23 cellular contexts compared by ENCODE assay signal in genomic region chr1:208111646-208112200, GRCh38.
A peak's percentile ranks its signal among the peaks of the same experiment; 100 is the strongest.
DNase-seq lines count a peak whose midpoint lies in the region; ATAC-seq, FAIRE-seq and TF ChIP-seq lines count a peak whose summit lies in the region.
"Had no signal": no experiment of that assay in that cellular context is flagged by ENCODE, and none has a peak within 500 bp of the region (broad histone marks: within the 10 kb centered on the region; RNA-seq: fewer than 3 reads in every experiment).

No MANE protein-coding gene starts in this region.

- H3K27ac Mint-ChIP-seq in HFFc6: peak overlapping the region; percentile 5; the same call in 1 of the 2 replicates
- H3K27ac Mint-ChIP-seq in nephron progenitor cell: peak overlapping the region; percentile 76
- H3K27ac Mint-ChIP-seq: CD4-positive, alpha-beta memory T cell had no signal

- H3K4me1 Mint-ChIP-seq in HFFc6 (ENCODE audit: low read depth) (peaks cover 55% of the 10 kb centered on the region), nephron progenitor cell (peaks cover 44% of the 10 kb centered on the region)
- H3K4me1 Mint-ChIP-seq: CD4-positive, alpha-beta memory T cell had no signal

- H3K4me1 ChIP-seq in A549 (peaks cover 13% of the 10 kb centered on the region), SJCRH30 (peaks cover 52% of the 10 kb centered on the region), ovary (ENCODE audit: insufficient read depth) (no peaks in the 10 kb centered on the region), spleen (no peaks in the 10 kb centered on the region)

- CTCF ChIA-PET in A549 (lab: Yijun Ruan, JAX): interaction anchor here (1.0 to 3.9 kb wide), 5 partner anchors 18 to 141 kb away, joined by 3 to 28 read pairs (median 9); partner anchors contain the start of gene PLXNA2

- FAIRE-seq in A549 (lab: Jason Lieb, UNC): no peak
- FAIRE-seq: GM12891, H54, HepG2 had no signal

- intact Hi-C loops in ovary (cut with DNase I): no loop called here
- intact Hi-C loops in spleen (cut with DNase I; ENCODE audit: low total_unique reads): no loop called here

- H3K27me3 Mint-ChIP-seq in HFFc6 (ENCODE audit: insufficient read depth) (peaks cover 5% of the 10 kb centered on the region), nephron progenitor cell (ENCODE audit: low read depth, poor library complexity) (peaks cover 14% of the 10 kb centered on the region)

- TF ChIP-seq CTCF in A549 (IDR thresholded peaks at IDR 0.05): no peak
- no peak for TF ChIP-seq CTCF in HFFc6 (IDR thresholded peaks at IDR 0.05)
- TF ChIP-seq CTCF in nephron progenitor cell (IDR thresholded peaks at IDR 0.05): no peak
- TF ChIP-seq CTCF in ovary (IDR thresholded peaks at IDR 0.05): no peak
- no peak for TF ChIP-seq CTCF in spleen (IDR thresholded peaks at IDR 0.05 in 8 of 11, conservative IDR thresholded peaks at IDR 0.05 in 3 of 11)

- TF ChIP-seq RAD21 in A549 (conservative IDR thresholded peaks at IDR 0.05 in 1 of 2, IDR thresholded peaks at IDR 0.05 in 1 of 2): no peak

- H3K4me3 ChIP-seq in A549 (no peak overlapping the region), SJCRH30 (no peak overlapping the region), ovary (no peak overlapping the region), spleen (no peak overlapping the region)
- H3K4me3 ChIP-seq: MG63 had no signal

- H3K9me3 ChIP-seq in A549 (no peaks in the 10 kb centered on the region), SJCRH30 (replicated peaks) (no peaks in the 10 kb centered on the region), ovary (no peaks in the 10 kb centered on the region), spleen (no peaks in the 10 kb centered on the region)
- H3K9me3 ChIP-seq: MG63 had no signal

- H3K4me2 ChIP-seq in A549: no peak overlapping the region

- H3K27ac ChIP-seq in A549 (no peak overlapping the region), SJCRH30 (peak overlapping the region; percentile 14; the same call in 1 of the 2 replicates), ovary (no peak overlapping the region), spleen (no peak overlapping the region)

- no peaks in the 10 kb centered on the region for H3K9me3 Mint-ChIP-seq in HFFc6
- no peaks in the 10 kb centered on the region for H3K9me3 Mint-ChIP-seq in nephron progenitor cell
- H3K9me3 Mint-ChIP-seq: CD4-positive, alpha-beta memory T cell had no signal

- ATAC-seq in A549: no peak
- ATAC-seq: Panc1 had no signal

- H3K4me3 Mint-ChIP-seq in HFFc6 (no peak overlapping the region), nephron progenitor cell (peak overlapping the region; percentile 19)
- H3K4me3 Mint-ChIP-seq: CD4-positive, alpha-beta memory T cell had no signal

- H3K36me3 ChIP-seq in SJCRH30 (peaks cover 11% of the 10 kb centered on the region; the same call in 1 of the 2 replicates), ovary (no peaks in the 10 kb centered on the region), spleen (no peaks in the 10 kb centered on the region)
- H3K36me3 ChIP-seq: MG63 had no signal

- POLR2A ChIA-PET in A549 (lab: Yijun Ruan, JAX): no interaction called here

- no peak for TF ChIP-seq POLR2A in A549 (IDR thresholded peaks at IDR 0.05; ENCODE audit: low read length)
- no peak for TF ChIP-seq POLR2A in ovary (IDR thresholded peaks at IDR 0.05)
- TF ChIP-seq POLR2A in spleen (IDR thresholded peaks at IDR 0.05): no peak

- TF ChIP-seq EP300 in A549 (IDR thresholded peaks at IDR 0.05): no peak
- TF ChIP-seq EP300 in ovary (IDR thresholded peaks at IDR 0.05): no peak

- no peak for DNase-seq in A549 (ENCODE audit: low read depth in 1 of 2, low spot score in 1 of 2)
- DNase-seq in HFFc6: no peak
- DNase-seq in SJCRH30: peak in 1 of 2 experiments; percentile 26
- no peak for DNase-seq in nephron progenitor cell
- DNase-seq in activated CD4-positive, alpha-beta T cell treated with anti-CD3 and anti-CD28 coated beads for 4 hours: no peak
- no peak for DNase-seq in ovary
- DNase-seq in superior temporal gyrus (ENCODE audit: extremely low spot score): no peak
- no peak for DNase-seq in spleen
- DNase-seq: C1 segment of cervical spinal cord; Calu3; CD4-positive, alpha-beta memory T cell; DMS79 treated with DMSO at 0.1 percent for 48 hours; GF-D8; Kasumi-1; MG63; NCI-H1105 treated with DMSO at 0.1 percent for 48 hours; NCI-H146; NCI-H1930; NCI-H526 treated with DMSO at 0.1 percent for 48 hours had no signal

- H3K27me3 ChIP-seq in SJCRH30 (no peaks in the 10 kb centered on the region), ovary (no peaks in the 10 kb centered on the region), spleen (replicated peaks in 1 of 7) (no peaks in the 10 kb centered on the region)
- H3K27me3 ChIP-seq: MG63 had no signal

- peaks cover 5% of the 10 kb centered on the region; the same call in 1 of the 2 replicates for H3K36me3 Mint-ChIP-seq in HFFc6 (ENCODE audit: low read depth)
- peaks cover 19% of the 10 kb centered on the region for H3K36me3 Mint-ChIP-seq in nephron progenitor cell (ENCODE audit: low read depth)
- H3K36me3 Mint-ChIP-seq: CD4-positive, alpha-beta memory T cell had no signal

- 63% methylated on average over 4 of the region's 4 CpGs for WGBS in A549 (ENCODE audit: missing lambda C conversion rate)
- 85 to 92% (median 88%) methylated on average over 4 of the region's 4 CpGs for WGBS in ovary, 3 donors
- WGBS in spleen, 5 donors: 67 to 83% (median 80%) methylated on average over 4 of the region's 4 CpGs

TF ChIP-seq in A549, 52 proteins besides CTCF, POLR2A, EP300 and RAD21:
- TF ChIP-seq MYC (IDR thresholded peaks at IDR 0.05; ENCODE audit: borderline replicate concordance, low read length) (no peak), ZSCAN20 (CRISPR knock-in tag; IDR thresholded peaks at IDR 0.05) (no peak)
- TF ChIP-seq, protein P1, sequence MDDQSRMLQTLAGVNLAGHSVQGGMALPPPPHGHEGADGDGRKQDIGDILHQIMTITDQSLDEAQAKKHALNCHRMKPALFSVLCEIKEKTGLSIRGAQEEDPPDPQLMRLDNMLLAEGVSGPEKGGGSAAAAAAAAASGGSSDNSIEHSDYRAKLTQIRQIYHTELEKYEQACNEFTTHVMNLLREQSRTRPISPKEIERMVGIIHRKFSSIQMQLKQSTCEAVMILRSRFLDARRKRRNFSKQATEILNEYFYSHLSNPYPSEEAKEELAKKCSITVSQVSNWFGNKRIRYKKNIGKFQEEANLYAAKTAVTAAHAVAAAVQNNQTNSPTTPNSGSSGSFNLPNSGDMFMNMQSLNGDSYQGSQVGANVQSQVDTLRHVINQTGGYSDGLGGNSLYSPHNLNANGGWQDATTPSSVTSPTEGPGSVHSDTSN (IDR thresholded peaks at IDR 0.05): no peak
- TF ChIP-seq, protein P2, sequence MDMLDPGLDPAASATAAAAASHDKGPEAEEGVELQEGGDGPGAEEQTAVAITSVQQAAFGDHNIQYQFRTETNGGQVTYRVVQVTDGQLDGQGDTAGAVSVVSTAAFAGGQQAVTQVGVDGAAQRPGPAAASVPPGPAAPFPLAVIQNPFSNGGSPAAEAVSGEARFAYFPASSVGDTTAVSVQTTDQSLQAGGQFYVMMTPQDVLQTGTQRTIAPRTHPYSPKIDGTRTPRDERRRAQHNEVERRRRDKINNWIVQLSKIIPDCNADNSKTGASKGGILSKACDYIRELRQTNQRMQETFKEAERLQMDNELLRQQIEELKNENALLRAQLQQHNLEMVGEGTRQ (IDR thresholded peaks at IDR 0.05): peak; percentile 28; the same call in 1 of the 2 replicates
TF ChIP-seq in A549: peak in this region for 1.
